In genomic region chr12:68521321-68521839, GRCh38 we compare ENCODE assay signal across 10 cellular contexts.
DNase-seq lines count a peak whose midpoint lies in the region; ATAC-seq and TF ChIP-seq lines count a peak whose summit lies in the region.
"Had no signal": no experiment of that assay in that cellular context is flagged by ENCODE, and none has a peak within 500 bp of the region (broad histone marks: within the 10 kb centered on the region; RNA-seq: fewer than 3 reads in every experiment).

No MANE protein-coding gene starts in this region.

- TF ChIP-seq CTCF in PC-3 (conservative IDR thresholded peaks at IDR 0.05; ENCODE audit: low read depth, low read length) (no peak), mesothelial cell of epicardium (IDR thresholded peaks at IDR 0.05; ENCODE audit: unreplicated experiment) (no peak)

- H3K4me1 Mint-ChIP-seq in mesothelial cell of epicardium, result peaks cover 18% of the 10 kb centered on the region
- H3K4me1 Mint-ChIP-seq in activated naive CD8-positive, alpha-beta T cell treated with anti-CD3 and anti-CD28 coated beads for 36 hours, result peaks cover 8% of the 10 kb centered on the region

- peak; percentile 80 for DNase-seq in AG20443 (ENCODE audit: low spot score)
- DNase-seq in PC-3, result peak; percentile 67
- DNase-seq in mesothelial cell of epicardium (ENCODE audit: low spot score in 2 of 2, unreplicated experiment in 2 of 2), result no peak
- DNase-seq in activated naive CD8-positive, alpha-beta T cell treated with anti-CD3 and anti-CD28 coated beads for 36 hours, result no peak
- no peak for DNase-seq in NOMO-1 (lab: John Stamatoyannopoulos, UW; ENCODE audit: unreplicated experiment in 2 of 2)
- DNase-seq in NCI-H2196 (lab: John Stamatoyannopoulos, UW; ENCODE audit: unreplicated experiment), result no peak
- no peak for DNase-seq in activated effector memory CD4-positive, alpha-beta T cell treated with anti-CD3 and anti-CD28 coated beads, Interleukin-2, amount 50 U/mL, for 16 hours
- DNase-seq: erythroblast, NCI-H524 had no signal

- no peaks in the 10 kb centered on the region for H4K20me1 ChIP-seq in PC-3 (ENCODE audit: low read length)

- H3K4me1 ChIP-seq in PC-3 (ENCODE audit: insufficient read depth, low read length) (peaks cover 13% of the 10 kb centered on the region), endocrine pancreas (ENCODE audit: control insufficient read depth, insufficient read depth, low read length) (peaks cover 11% of the 10 kb centered on the region)

- intact Hi-C loops in PC-3 (cut with micrococcal nuclease), result loop anchor here (1.0 kb wide), 1 partner anchor 87 kb away; no protein-coding TSS in a partner anchor

- H3K9me2 ChIP-seq in PC-3 (replicated peaks; ENCODE audit: low read length), result no peaks in the 10 kb centered on the region

- H3K36me3 Mint-ChIP-seq in mesothelial cell of epicardium, result no peaks in the 10 kb centered on the region
- no peaks in the 10 kb centered on the region for H3K36me3 Mint-ChIP-seq in activated naive CD8-positive, alpha-beta T cell treated with anti-CD3 and anti-CD28 coated beads for 36 hours

- H3K27me3 ChIP-seq in PC-3 (ENCODE audit: low read length), result no peaks in the 10 kb centered on the region
- H3K27me3 ChIP-seq in endocrine pancreas (ENCODE audit: control insufficient read depth, insufficient read depth, low read length), result no peaks in the 10 kb centered on the region

- peak; percentile 94 for ATAC-seq in PC-3

- no peaks in the 10 kb centered on the region for H3K27me3 Mint-ChIP-seq in mesothelial cell of epicardium (ENCODE audit: low read depth)
- no peaks in the 10 kb centered on the region for H3K27me3 Mint-ChIP-seq in activated naive CD8-positive, alpha-beta T cell treated with anti-CD3 and anti-CD28 coated beads for 36 hours

- no peaks in the 10 kb centered on the region for H3K79me2 ChIP-seq in PC-3 (ENCODE audit: low read length)

- H3K4me3 Mint-ChIP-seq in mesothelial cell of epicardium, result no peak overlapping the region
- H3K4me3 Mint-ChIP-seq in activated naive CD8-positive, alpha-beta T cell treated with anti-CD3 and anti-CD28 coated beads for 36 hours, result no peak overlapping the region

- H3K27ac ChIP-seq in PC-3 (ENCODE audit: low read length), result peak overlapping the region; percentile 57

- BruUV-seq in PC-3 (replicated peaks; lab: Mats Ljungman, UMichigan), result no TSS peak

- peak overlapping the region; percentile 38 for H3K9ac ChIP-seq in PC-3 (ENCODE audit: low read length)
- no peak overlapping the region for H3K9ac ChIP-seq in endocrine pancreas (ENCODE audit: control insufficient read depth, insufficient read depth, low read length)

- POLR2A ChIA-PET in PC-3 (lab: Charles Lee; ENCODE audit: unreplicated experiment), result no interaction called here

- H3K36me3 ChIP-seq in PC-3 (ENCODE audit: low read depth, low read length) (no peaks in the 10 kb centered on the region), endocrine pancreas (ENCODE audit: control insufficient read depth, insufficient read depth, low read length) (no peaks in the 10 kb centered on the region)

- H3K4me3 ChIP-seq in PC-3 (ENCODE audit: low read length) (peak overlapping the region; percentile 56), endocrine pancreas (ENCODE audit: control insufficient read depth, insufficient read depth, low read length) (peak overlapping the region; percentile 66)

- no peaks in the 10 kb centered on the region for H3K9me3 ChIP-seq in PC-3 (ENCODE audit: low read length)
- no peaks in the 10 kb centered on the region for H3K9me3 ChIP-seq in endocrine pancreas (ENCODE audit: control insufficient read depth, low read length)

- H3K27ac Mint-ChIP-seq in mesothelial cell of epicardium, result peak overlapping the region; percentile 44
- H3K27ac Mint-ChIP-seq in activated naive CD8-positive, alpha-beta T cell treated with anti-CD3 and anti-CD28 coated beads for 36 hours, result no peak overlapping the region

- peak overlapping the region; percentile 83 for H2AFZ ChIP-seq in PC-3 (ENCODE audit: low read length)

- H3F3A ChIP-seq in PC-3 (ENCODE audit: low read length, unreplicated experiment), result no peaks in the 10 kb centered on the region

- CTCF ChIA-PET in PC-3 (lab: Charles Lee), result no interaction called here

- H3K4me2 ChIP-seq in PC-3 (ENCODE audit: low read length), result peak overlapping the region; percentile 83

- no peaks in the 10 kb centered on the region for H3K9me3 Mint-ChIP-seq in mesothelial cell of epicardium
- peaks cover 2% of the 10 kb centered on the region for H3K9me3 Mint-ChIP-seq in activated naive CD8-positive, alpha-beta T cell treated with anti-CD3 and anti-CD28 coated beads for 36 hours

Comparison
In these comparisons a context has a peak if more than half of its experiments do, and no peak if none do; other contexts are left out.
1. DNase-seq: peak in AG20443 (single experiment) and PC-3 (single experiment); none in mesothelial cell of epicardium (0 of 2), activated naive CD8-positive, alpha-beta T cell treated with anti-CD3 and anti-CD28 coated beads for 36 hours (single experiment), NOMO-1 (0 of 2), NCI-H2196 (single experiment) and activated effector memory CD4-positive, alpha-beta T cell treated with anti-CD3 and anti-CD28 coated beads, Interleukin-2, amount 50 U/mL, for 16 hours (single experiment).